ENCODE assay signal across 18 cellular contexts in genomic region chr6:152146385-152146784, GRCh38.
A peak's percentile ranks its signal among the peaks of the same experiment; 100 is the strongest.
DNase-seq lines count a peak whose midpoint lies in the region; ATAC-seq, FAIRE-seq and TF ChIP-seq lines count a peak whose summit lies in the region.
"Had no signal": no experiment of that assay in that cellular context is flagged by ENCODE, and none has a peak within 500 bp of the region (broad histone marks: within the 10 kb centered on the region; RNA-seq: fewer than 3 reads in every experiment).

No MANE protein-coding gene starts in this region.

- no peak overlapping the region for H2BK120ac ChIP-seq in mesenchymal stem cell (ENCODE audit: low read depth, low read length)

- H3K79me1 ChIP-seq in mesenchymal stem cell (replicated peaks; ENCODE audit: low read length, poor library complexity, severe bottlenecking) = peaks cover 2% of the 10 kb centered on the region

- H3K27ac Mint-ChIP-seq in HFFc6 = peak overlapping the region; percentile 22
- H3K27ac Mint-ChIP-seq: activated T-helper 1 cell treated with anti-CD3 and anti-CD28 coated beads, Interleukin-12 subunit alpha, Interleukin-12 subunit beta, Interleukin-2, Interleukin-4 antibody, amounts not matched to agents 30 ng/mL and 10 ng/mL and 1 ng/mL, durations not matched to agents 14 hours and 24 hours and 36 hours had no signal

- no peak for TF ChIP-seq CTCF in HFFc6 (IDR thresholded peaks at IDR 0.05)
- no peak for TF ChIP-seq CTCF in brain microvascular endothelial cell (IDR thresholded peaks at IDR 0.05; ENCODE audit: low read depth, low read length, missing control alignments)
- TF ChIP-seq CTCF in kidney (IDR thresholded peaks at IDR 0.05; ENCODE audit: borderline replicate concordance, extremely low read depth, insufficient read depth) = no peak

- no peak overlapping the region for H2BK12ac ChIP-seq in mesenchymal stem cell (ENCODE audit: low read length in 2 of 2)

- 80% methylated on average over 1 of the region's 1 CpG for WGBS in mesenchymal stem cell

- no peak overlapping the region for H4K8ac ChIP-seq in mesenchymal stem cell (ENCODE audit: low read length)

- H2BK5ac ChIP-seq in mesenchymal stem cell (ENCODE audit: low read depth, low read length, poor library complexity, severe bottlenecking) = no peak overlapping the region

- no peak overlapping the region for H3K23ac ChIP-seq in mesenchymal stem cell (ENCODE audit: low read length in 2 of 2)

- H3K4me1 ChIP-seq in mesenchymal stem cell (ENCODE audit: control insufficient read depth, insufficient read depth, low read depth, low read length) = peaks cover 4% of the 10 kb centered on the region
- peaks cover 5 to 11% of the 10 kb centered on the region in 2 donors for H3K4me1 ChIP-seq in kidney (ENCODE audit: control insufficient read depth in 1 of 2, insufficient read depth in 1 of 2, low read depth in 1 of 2, low read length in 2 of 2)

- intact Hi-C loops in kidney (cut with DNase I) = no loop called here

- no peaks in the 10 kb centered on the region for H3K27me3 Mint-ChIP-seq in HFFc6 (ENCODE audit: insufficient read depth)
- H3K27me3 Mint-ChIP-seq: CD4-positive, CD25-positive, alpha-beta regulatory T cell had no signal

- DNase-seq in AG20443 (ENCODE audit: low spot score) = peak; percentile 71
- peak; percentile 82 for DNase-seq in HFFc6
- peak; percentile 83 for DNase-seq in brain microvascular endothelial cell
- DNase-seq in mesenchymal stem cell = peak; percentile 71
- no peak for DNase-seq in NCI-H82 treated with DMSO at 0.1 percent for 48 hours (lab: John Stamatoyannopoulos, UW; ENCODE audit: unreplicated experiment)
- no peak for DNase-seq in stimulated activated CD4-positive, alpha-beta T cell treated with anti-CD3 and anti-CD28 coated beads, Interleukin-4, amount 100 ng/mL, for 4 hours
- DNase-seq in kidney = no peak
- DNase-seq: CD4-positive, CD25-positive, alpha-beta regulatory T cell; kidney glomerular epithelial cell; NCI-H1436 treated with DMSO at 0.1 percent for 48 hours; NCI-H510A; PC-9; stimulated activated CD4-positive, alpha-beta T cell treated with anti-CD3 and anti-CD28 coated beads, Interleukin-2, amount 100 ng/mL, for 24 hours had no signal

- no peak overlapping the region for H3K4me2 ChIP-seq in mesenchymal stem cell (ENCODE audit: low read length, poor library complexity, severe bottlenecking)
- H3K4me2 ChIP-seq: PC-9 had no signal

- H3K4ac ChIP-seq in mesenchymal stem cell (ENCODE audit: low read depth in 1 of 2, low read length in 2 of 2) = no peak overlapping the region

- H3K36me3 Mint-ChIP-seq in HFFc6 (ENCODE audit: low read depth) = peaks cover 40% of the 10 kb centered on the region

- H3K9ac ChIP-seq in mesenchymal stem cell (ENCODE audit: low read length) (no peak overlapping the region), kidney (ENCODE audit: low read length in 2 of 2) (no peak overlapping the region)

- H3K14ac ChIP-seq in mesenchymal stem cell (ENCODE audit: low read length in 2 of 2) = no peak overlapping the region

- H3K27me3 ChIP-seq in brain microvascular endothelial cell (replicated peaks) (no peaks in the 10 kb centered on the region), mesenchymal stem cell (ENCODE audit: control insufficient read depth in 1 of 2, insufficient read depth in 1 of 2, low read length in 2 of 2) (no peaks in the 10 kb centered on the region)
- H3K27me3 ChIP-seq: ascending aorta had no signal

- H3K27ac ChIP-seq in brain microvascular endothelial cell = no peak overlapping the region
- no peak overlapping the region for H3K27ac ChIP-seq in mesenchymal stem cell (ENCODE audit: low read length, poor library complexity, severe bottlenecking)
- H3K27ac ChIP-seq in kidney (ENCODE audit: low read depth in 2 of 2, low read length in 2 of 2) = no peak overlapping the region
- H3K27ac ChIP-seq: PC-9 had no signal

- no peak for FAIRE-seq in kidney (lab: Jason Lieb, UNC)
- FAIRE-seq: GM19239, K562 had no signal

- ATAC-seq in HG03342 (IDR thresholded peaks at IDR 0.05; ENCODE audit: unreplicated experiment) = no peak
- ATAC-seq: K562 had no signal

- H3K36me3 ChIP-seq in brain microvascular endothelial cell (replicated peaks) (peaks cover 42% of the 10 kb centered on the region), mesenchymal stem cell (ENCODE audit: control insufficient read depth in 1 of 2, insufficient read depth in 2 of 2, low read depth in 1 of 2, low read length in 2 of 2) (peaks cover 31 to 75% of the 10 kb centered on the region in 2 experiments), kidney (ENCODE audit: control insufficient read depth in 1 of 2, insufficient read depth in 2 of 2, low read length in 2 of 2) (peaks cover 31 to 68% of the 10 kb centered on the region in 2 donors)

- no peak overlapping the region for H4K91ac ChIP-seq in mesenchymal stem cell (ENCODE audit: low read length)

- H3K4me1 Mint-ChIP-seq in HFFc6 (ENCODE audit: low read depth) = peaks cover 26% of the 10 kb centered on the region

- H2BK15ac ChIP-seq in mesenchymal stem cell (ENCODE audit: low read depth, poor library complexity, severe bottlenecking) = no peak overlapping the region

- H2AK5ac ChIP-seq in mesenchymal stem cell (ENCODE audit: low read length, severe bottlenecking) = no peak overlapping the region

- H3K4me3 Mint-ChIP-seq in HFFc6 = peak overlapping the region; percentile 23; the same call in 1 of the 2 replicates
- H3K4me3 Mint-ChIP-seq: activated T-helper 1 cell treated with anti-CD3 and anti-CD28 coated beads, Interleukin-12 subunit alpha, Interleukin-12 subunit beta, Interleukin-2, Interleukin-4 antibody, amounts not matched to agents 30 ng/mL and 10 ng/mL and 1 ng/mL, durations not matched to agents 14 hours and 24 hours and 36 hours; CD4-positive, CD25-positive, alpha-beta regulatory T cell had no signal

- H3K4me3 ChIP-seq in brain microvascular endothelial cell (ENCODE audit: low read depth, low read length) (no peak overlapping the region), mesenchymal stem cell (ENCODE audit: insufficient read depth in 1 of 2, low read depth in 1 of 2, low read length in 2 of 2) (no peak overlapping the region), kidney (ENCODE audit: low read length in 2 of 2) (no peak overlapping the region)
- H3K4me3 ChIP-seq: ascending aorta, K562, PC-9 had no signal

- H2AFZ ChIP-seq in mesenchymal stem cell (ENCODE audit: low read depth, low read length) = no peak overlapping the region
- H2AFZ ChIP-seq: PC-9 had no signal

- H3K18ac ChIP-seq in mesenchymal stem cell (ENCODE audit: low read depth in 1 of 2, low read length in 2 of 2) = no peak overlapping the region

- H3K9me3 Mint-ChIP-seq in HFFc6 = no peaks in the 10 kb centered on the region
- H3K9me3 Mint-ChIP-seq: activated T-helper 1 cell treated with anti-CD3 and anti-CD28 coated beads, Interleukin-12 subunit alpha, Interleukin-12 subunit beta, Interleukin-2, Interleukin-4 antibody, amounts not matched to agents 30 ng/mL and 10 ng/mL and 1 ng/mL, durations not matched to agents 14 hours and 24 hours and 36 hours; CD4-positive, CD25-positive, alpha-beta regulatory T cell had no signal

- in situ Hi-C loops in brain microvascular endothelial cell (cut with HindIII; ENCODE audit: low pct_ligation_motif_present, low sequenced_read_pairs) = no loop called here

- no peaks in the 10 kb centered on the region for H3K9me3 ChIP-seq in mesenchymal stem cell (ENCODE audit: control insufficient read depth, low read length)
- H3K9me3 ChIP-seq in kidney (ENCODE audit: control insufficient read depth in 1 of 2, low read length in 2 of 2) = no peaks in the 10 kb centered on the region
- H3K9me3 ChIP-seq: ascending aorta had no signal

Comparison
In these comparisons a context has a peak if more than half of its experiments do, and no peak if none do; other contexts are left out.
1. DNase-seq: peak in AG20443 (single experiment), HFFc6 (single experiment), brain microvascular endothelial cell (single experiment) and mesenchymal stem cell (single experiment); none in NCI-H82 treated with DMSO at 0.1 percent for 48 hours (single experiment), stimulated activated CD4-positive, alpha-beta T cell treated with anti-CD3 and anti-CD28 coated beads, Interleukin-4, amount 100 ng/mL, for 4 hours (0 of 2) and kidney (single experiment).